ENCODE assay signal across 11 cellular contexts in the genomic region with DNA sequence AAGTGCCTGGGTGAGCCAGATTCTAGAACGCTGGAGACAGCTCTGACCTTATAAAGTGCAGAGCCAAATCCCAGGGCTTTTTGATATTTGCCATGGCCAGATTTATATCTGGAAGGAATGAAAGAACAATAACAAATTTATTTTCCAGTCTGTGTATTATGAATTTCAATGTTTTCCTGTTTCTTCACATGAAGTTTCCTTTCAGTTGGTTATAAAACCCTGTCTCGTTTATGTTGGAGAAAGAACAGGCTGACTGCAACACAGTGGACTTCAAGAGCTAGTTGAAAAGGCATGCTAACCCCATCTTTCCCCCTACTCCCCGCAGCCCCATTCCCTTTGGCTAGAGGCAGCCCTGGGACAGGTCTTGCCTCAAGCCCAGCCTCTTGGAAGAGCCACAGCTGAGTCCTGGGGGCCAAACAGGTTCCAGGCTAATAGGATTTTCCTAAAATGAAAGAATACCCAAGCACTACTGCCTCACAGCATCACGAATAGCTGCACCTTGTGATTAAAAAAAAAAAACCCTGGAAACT. TPM values are rescaled to one million over a fixed set of nuclear protein-coding genes. Genes with fewer than 3 reads are reported as not detected.
A peak's percentile ranks its signal among the peaks of the same experiment; 100 is the strongest.
DNase-seq lines count a peak whose midpoint lies in the region; ATAC-seq and TF ChIP-seq lines count a peak whose summit lies in the region.
"Had no signal": no experiment of that assay in that cellular context is flagged by ENCODE, and none has a peak within 500 bp of the region (broad histone marks: within the 10 kb centered on the region; RNA-seq: fewer than 3 reads in every experiment).

No MANE protein-coding gene starts in this region.

- H3K27ac Mint-ChIP-seq in activated T-cell treated with anti-CD3 and anti-CD28 coated beads, Interleukin-2, amount 50 U/mL, for 72 hours = no peak overlapping the region
- no peak overlapping the region for H3K27ac Mint-ChIP-seq in activated T-cell treated with anti-CD3 and anti-CD28 coated beads, Interleukin-2, amount 50 U/mL, for 24 hours
- peak overlapping the region; percentile 57 for H3K27ac Mint-ChIP-seq in osteocyte (ENCODE audit: unreplicated experiment)

- no peak for TF ChIP-seq POLR2A in upper lobe of left lung (IDR thresholded peaks at IDR 0.05)

- H3K4me3 ChIP-seq in fibroblast of pulmonary artery (replicated peaks; ENCODE audit: low read depth, low read length) = peak overlapping the region; percentile 62
- H3K4me3 ChIP-seq in upper lobe of left lung = peak overlapping the region; percentile 22 to 65 (median 53)

- H3K36me3 Mint-ChIP-seq in activated T-cell treated with anti-CD3 and anti-CD28 coated beads, Interleukin-2, amount 50 U/mL, for 72 hours (ENCODE audit: insufficient read depth in 2 of 2) = no peaks in the 10 kb centered on the region
- H3K36me3 Mint-ChIP-seq in activated T-cell treated with anti-CD3 and anti-CD28 coated beads, Interleukin-2, amount 50 U/mL, for 24 hours (ENCODE audit: low read depth) = no peaks in the 10 kb centered on the region
- H3K36me3 Mint-ChIP-seq in osteocyte (ENCODE audit: unreplicated experiment) = peaks cover 10% of the 10 kb centered on the region

- no peak for TF ChIP-seq EP300 in upper lobe of left lung (IDR thresholded peaks at IDR 0.05)

- no peak for TF ChIP-seq CTCF in fibroblast of pulmonary artery (IDR thresholded peaks at IDR 0.05; ENCODE audit: low read length, missing control alignments)
- no peak for TF ChIP-seq CTCF in osteocyte (IDR thresholded peaks at IDR 0.05)
- TF ChIP-seq CTCF in upper lobe of left lung (IDR thresholded peaks at IDR 0.05) = no peak

- H3K4me1 ChIP-seq in upper lobe of left lung = peaks cover 7 to 32% (median 10%) of the 10 kb centered on the region in 4 donors

- H3K9me3 Mint-ChIP-seq in activated T-cell treated with anti-CD3 and anti-CD28 coated beads, Interleukin-2, amount 50 U/mL, for 72 hours = no peaks in the 10 kb centered on the region
- no peaks in the 10 kb centered on the region for H3K9me3 Mint-ChIP-seq in activated T-cell treated with anti-CD3 and anti-CD28 coated beads, Interleukin-2, amount 50 U/mL, for 24 hours
- no peaks in the 10 kb centered on the region for H3K9me3 Mint-ChIP-seq in osteocyte (ENCODE audit: unreplicated experiment)
- H3K9me3 Mint-ChIP-seq: activated T-cell treated with anti-CD3 and anti-CD28 coated beads, Interleukin-2, amount 50 U/mL, for 4 hours had no signal

- H3K27me3 ChIP-seq in upper lobe of left lung = no peaks in the 10 kb centered on the region

- H3K4me3 Mint-ChIP-seq in activated T-cell treated with anti-CD3 and anti-CD28 coated beads, Interleukin-2, amount 50 U/mL, for 72 hours = peak overlapping the region; percentile 25 to 88
- no peak overlapping the region for H3K4me3 Mint-ChIP-seq in activated T-cell treated with anti-CD3 and anti-CD28 coated beads, Interleukin-2, amount 50 U/mL, for 24 hours
- H3K4me3 Mint-ChIP-seq in osteocyte (ENCODE audit: unreplicated experiment) = peak overlapping the region; percentile 92

- peaks cover 29% of the 10 kb centered on the region for H3K4me1 Mint-ChIP-seq in activated T-cell treated with anti-CD3 and anti-CD28 coated beads, Interleukin-2, amount 50 U/mL, for 72 hours (ENCODE audit: low read depth)
- peaks cover 15% of the 10 kb centered on the region for H3K4me1 Mint-ChIP-seq in activated T-cell treated with anti-CD3 and anti-CD28 coated beads, Interleukin-2, amount 50 U/mL, for 24 hours (ENCODE audit: low read depth)
- H3K4me1 Mint-ChIP-seq in osteocyte (ENCODE audit: unreplicated experiment) = peaks cover 36% of the 10 kb centered on the region

- H3K27ac ChIP-seq in upper lobe of left lung = peak overlapping the region; percentile 74 to 80 (median 80)
- H3K27ac ChIP-seq: SK-N-MC had no signal

- peaks cover 41% of the 10 kb centered on the region for H3K27me3 Mint-ChIP-seq in activated T-cell treated with anti-CD3 and anti-CD28 coated beads, Interleukin-2, amount 50 U/mL, for 72 hours (ENCODE audit: low read depth)
- H3K27me3 Mint-ChIP-seq in activated T-cell treated with anti-CD3 and anti-CD28 coated beads, Interleukin-2, amount 50 U/mL, for 24 hours = peaks cover 46% of the 10 kb centered on the region
- no peaks in the 10 kb centered on the region for H3K27me3 Mint-ChIP-seq in osteocyte (ENCODE audit: unreplicated experiment)

- no peak for ATAC-seq in activated T-cell treated with anti-CD3 and anti-CD28 coated beads, Interleukin-2, amount 50 U/mL, for 72 hours (replicated peaks in 1 of 2)
- ATAC-seq in upper lobe of left lung (ENCODE audit: low FRiP score in 2 of 2) (no peak), HG02970 (IDR thresholded peaks at IDR 0.05; ENCODE audit: low FRiP score, unreplicated experiment) (no peak)
- ATAC-seq: activated T-cell treated with anti-CD3 and anti-CD28 coated beads, Interleukin-2, amount 50 U/mL, for 4 hours had no signal

- WGBS in upper lobe of left lung, 2 donors = 37 to 42% methylated on average over 4 of the region's 4 CpGs

- no peaks in the 10 kb centered on the region for H3K9me3 ChIP-seq in upper lobe of left lung

- no peak for DNase-seq in activated T-cell treated with anti-CD3 and anti-CD28 coated beads, Interleukin-2, amount 50 U/mL, for 72 hours
- no peak for DNase-seq in activated T-cell treated with anti-CD3 and anti-CD28 coated beads, Interleukin-2, amount 50 U/mL, for 24 hours
- no peak for DNase-seq in fibroblast of pulmonary artery (ENCODE audit: low read depth)
- no peak for DNase-seq in osteocyte (ENCODE audit: extremely low spot score, unreplicated experiment)
- no peak for DNase-seq in upper lobe of left lung
- DNase-seq in MV-4-11 (lab: John Stamatoyannopoulos, UW) = no peak
- DNase-seq in NCI-H187 treated with DMSO at 0.1 percent for 48 hours (lab: John Stamatoyannopoulos, UW) = no peak
- DNase-seq: activated T-cell treated with anti-CD3 and anti-CD28 coated beads, Interleukin-2, amount 50 U/mL, for 4 hours; NK-92 treated with Interleukin-12 subunit alpha and Interleukin-12 subunit beta, amount 100 ng/mL, for 24 hours had no signal

- H3K36me3 ChIP-seq in upper lobe of left lung = peaks cover 0 to 7% (median 0%) of the 10 kb centered on the region in 4 donors

RNA-seq across cellular contexts. Expression of a gene that starts 1.7 kb away (rescaled TPM):
- 1 to 10 TPM; 3.0 to 5.6 TPM for total RNA-seq in activated T-cell treated with anti-CD3 and anti-CD28 coated beads, Interleukin-2, amount 50 U/mL, for 72 hours
- 98.7 and 101 TPM in 2 replicates for total RNA-seq in osteocyte
- 100 to 1,000 TPM in 5 of 6 donors, 10 to 100 TPM in 1; 53.8 to 196 (median 133) TPM for total RNA-seq in upper lobe of left lung

Comparison
In these comparisons a context has a peak if more than half of its experiments do, and no peak if none do; other contexts are left out.
1. RNA of a gene that starts 1.7 kb away (total RNA-seq): 53.8 to 196 TPM in upper lobe of left lung and 98.7 to 101 TPM in osteocyte; 3.0 to 5.6 TPM in activated T-cell treated with anti-CD3 and anti-CD28 coated beads, Interleukin-2, amount 50 U/mL, for 72 hours; every median in the first group is over 4 times any median in the second.